ENCODE assay signal across 19 cellular contexts in genomic region chr2:121625953-121626352, GRCh38. TPM values are rescaled to one million over a fixed set of nuclear protein-coding genes. Genes with fewer than 3 reads are reported as not detected.
DNase-seq lines count a peak whose midpoint lies in the region; ATAC-seq and TF ChIP-seq lines count a peak whose summit lies in the region.
"Had no signal": no experiment of that assay in that cellular context is flagged by ENCODE, and none has a peak within 500 bp of the region (broad histone marks: within the 10 kb centered on the region; RNA-seq: fewer than 3 reads in every experiment).

No MANE protein-coding gene starts in this region.

- peaks cover 24% of the 10 kb centered on the region for H3K36me3 Mint-ChIP-seq in MCF 10A (ENCODE audit: insufficient read depth, unreplicated experiment)
- peaks cover 11% of the 10 kb centered on the region for H3K36me3 Mint-ChIP-seq in central memory CD8-positive, alpha-beta T cell (ENCODE audit: insufficient read depth)

- CTCF ChIA-PET in MCF 10A (lab: Yijun Ruan, JAX) = interaction anchor here (0.5 to 1.0 kb wide), 4 partner anchors 11 to 525 kb away, joined by 3 read pairs; no protein-coding TSS in a partner anchor

- H3K9me3 Mint-ChIP-seq in MCF 10A (ENCODE audit: unreplicated experiment) = peaks cover 7% of the 10 kb centered on the region
- H3K9me3 Mint-ChIP-seq in central memory CD8-positive, alpha-beta T cell = no peaks in the 10 kb centered on the region
- H3K9me3 Mint-ChIP-seq: GM23338 had no signal

- no peak for TF ChIP-seq POLR2A in breast epithelium (IDR thresholded peaks at IDR 0.05)
- no peak for TF ChIP-seq POLR2A in gastrocnemius medialis (IDR thresholded peaks at IDR 0.05)

- intact Hi-C loops in MCF 10A (cut with micrococcal nuclease) = no loop called here
- intact Hi-C loops in breast epithelium (cut with DNase I; ENCODE audit: low total_unique reads) = loop anchor here (2.0 kb wide), 1 partner anchor 49 kb away; no protein-coding TSS in a partner anchor
- intact Hi-C loops in gastrocnemius medialis (cut with DNase I; ENCODE audit: low total_unique reads) = no loop called here

- no peak overlapping the region for H3K4me3 Mint-ChIP-seq in MCF 10A (ENCODE audit: unreplicated experiment)
- H3K4me3 Mint-ChIP-seq in central memory CD8-positive, alpha-beta T cell = no peak overlapping the region
- H3K4me3 Mint-ChIP-seq: CD14-positive monocyte, GM23338 had no signal

- H3K27me3 ChIP-seq in breast epithelium (no peaks in the 10 kb centered on the region), gastrocnemius medialis (no peaks in the 10 kb centered on the region)

- peaks cover 0 to 5% of the 10 kb centered on the region in 2 donors for H3K9me3 ChIP-seq in breast epithelium
- no peaks in the 10 kb centered on the region for H3K9me3 ChIP-seq in gastrocnemius medialis
- H3K9me3 ChIP-seq: SK-N-SH had no signal

- peak overlapping the region; percentile 73 for H3K27ac Mint-ChIP-seq in MCF 10A (ENCODE audit: low read depth, unreplicated experiment)
- peak overlapping the region; percentile 78 for H3K27ac Mint-ChIP-seq in central memory CD8-positive, alpha-beta T cell (ENCODE audit: low read depth)
- H3K27ac Mint-ChIP-seq: GM23338 had no signal

- H3K27ac ChIP-seq in breast epithelium (no peak overlapping the region), gastrocnemius medialis (peak overlapping the region; percentile 82 to 100 (median 94))

- H3K4me1 ChIP-seq in breast epithelium (no peaks in the 10 kb centered on the region), gastrocnemius medialis (peaks cover 53 to 56% of the 10 kb centered on the region in 2 donors)

- peaks cover 13% of the 10 kb centered on the region for H3K4me1 Mint-ChIP-seq in MCF 10A (ENCODE audit: insufficient read depth, unreplicated experiment)
- H3K4me1 Mint-ChIP-seq in central memory CD8-positive, alpha-beta T cell = peaks cover 19% of the 10 kb centered on the region
- H3K4me1 Mint-ChIP-seq: GM23338 had no signal

- no peak for ATAC-seq in central memory CD8-positive, alpha-beta T cell (replicated peaks; ENCODE audit: extremely low read depth, poor library complexity, severe bottlenecking)
- peak; percentile 68 to 69 for ATAC-seq in gastrocnemius medialis
- ATAC-seq in GM21515 (IDR thresholded peaks at IDR 0.05; ENCODE audit: unreplicated experiment) = no peak
- ATAC-seq: GM23338, HCT116 had no signal

- no peak for TF ChIP-seq CTCF in MCF 10A (IDR thresholded peaks at IDR 0.05; ENCODE audit: unreplicated experiment)
- no peak for TF ChIP-seq CTCF in breast epithelium (IDR thresholded peaks at IDR 0.05)
- TF ChIP-seq CTCF in gastrocnemius medialis (IDR thresholded peaks at IDR 0.05 in 4 of 5, conservative IDR thresholded peaks at IDR 0.05 in 1 of 5) = no peak
- TF ChIP-seq CTCF in GM20000 (IDR thresholded peaks at IDR 0.05; ENCODE audit: extremely low read depth, missing control alignments) = no peak

- H3K36me3 ChIP-seq in breast epithelium (no peaks in the 10 kb centered on the region), gastrocnemius medialis (no peaks in the 10 kb centered on the region)

- POLR2A ChIA-PET in MCF 10A (lab: Yijun Ruan, JAX) = interaction anchor here (0.7 to 5.2 kb wide), 13 partner anchors 9 to 96 kb away, joined by 3 to 63 read pairs (median 7); partner anchors contain the start of genes CLASP1 and RNU4ATAC

- DNase-seq in MCF 10A (ENCODE audit: unreplicated experiment) (no peak), breast epithelium (ENCODE audit: low spot score in 2 of 2) (no peak), NCI-H524 (lab: John Stamatoyannopoulos, UW) (peak; percentile 76 to 96), gastrocnemius medialis (peak in 1 of 2 donors; percentile 49), GM20000 (ENCODE audit: low spot score) (no peak), SKM-1 treated with dmso at 0.1 percent for 144 hours (lab: John Stamatoyannopoulos, UW; ENCODE audit: unreplicated experiment) (no peak)
- DNase-seq in central memory CD8-positive, alpha-beta T cell (ENCODE audit: low spot score in 2 of 2) = no peak
- DNase-seq: 8988T, Kasumi-1, NCI-H1105, NCI-H2081, NCI-H226, NCI-H526 treated with DMSO at 0.1 percent for 48 hours, Right ventricle myocardium superior, SK-N-SH had no signal

- H3K4me3 ChIP-seq in breast epithelium (no peak overlapping the region), gastrocnemius medialis (no peak overlapping the region)
- H3K4me3 ChIP-seq: GM23338 had no signal

- in situ Hi-C loops in gastrocnemius medialis (cut with MboI; ENCODE audit: low sequenced_read_pairs in 4 of 4) = loop anchor here in 1 of 4 donors (25.0 kb wide), 1 partner anchor 89 kb away; the partner anchor contains the start of gene RNU4ATAC

- no TSS peak for BruUV-seq in MCF 10A (replicated peaks; lab: Mats Ljungman, UMichigan)

- H3K27me3 Mint-ChIP-seq in MCF 10A (ENCODE audit: insufficient read depth, unreplicated experiment) = no peaks in the 10 kb centered on the region
- no peaks in the 10 kb centered on the region for H3K27me3 Mint-ChIP-seq in central memory CD8-positive, alpha-beta T cell

RNA-seq across cellular contexts. Expression of gene CLASP1, which starts 23.3 kb away (rescaled TPM):
- total RNA-seq in MCF 10A (2022) = 76.5 and 81.9 TPM in 2 replicates
- total RNA-seq in breast epithelium = 100 to 1,000 TPM in 1 of 3 donors, 10 to 100 TPM in 2; 80.3 to 106 (median 98.7) TPM
- 10 to 100 TPM; 50.1 to 73.9 (median 61.4) TPM for total RNA-seq in gastrocnemius medialis

Comparison
In these comparisons a context has a peak if more than half of its experiments do, and no peak if none do; other contexts are left out.
1. DNase-seq: peak in NCI-H524 (2 of 2); none in MCF 10A (single experiment), breast epithelium (0 of 2), central memory CD8-positive, alpha-beta T cell (0 of 2), GM20000 (single experiment) and SKM-1 treated with dmso at 0.1 percent for 144 hours (single experiment).
2. H3K27ac ChIP-seq: peak in gastrocnemius medialis (4 of 4); none in breast epithelium (0 of 2).
3. ATAC-seq: peak in gastrocnemius medialis (2 of 2); none in central memory CD8-positive, alpha-beta T cell (single experiment) and GM21515 (single experiment).